20 cellular contexts compared by ENCODE assay signal in genomic region chr2:8355046-8355445, GRCh38.
"Had no signal": no experiment of that assay in that cellular context is flagged by ENCODE, and none has a peak within 500 bp of the region (broad histone marks: within the 10 kb centered on the region; RNA-seq: fewer than 3 reads in every experiment).

No MANE protein-coding gene starts in this region.

- H3K4me3 Mint-ChIP-seq: activated CD8-positive, alpha-beta T cell treated with anti-CD3 and anti-CD28 coated beads for 36 hours; activated naive CD8-positive, alpha-beta T cell had no signal

- H3K27ac Mint-ChIP-seq: activated CD8-positive, alpha-beta T cell treated with anti-CD3 and anti-CD28 coated beads for 36 hours; activated naive CD8-positive, alpha-beta T cell had no signal

- H3K9me3 Mint-ChIP-seq: activated CD8-positive, alpha-beta T cell treated with anti-CD3 and anti-CD28 coated beads for 36 hours had no signal

- ATAC-seq: activated CD8-positive, alpha-beta T cell treated with anti-CD3 and anti-CD28 coated beads for 36 hours; Right ventricle myocardium inferior had no signal

- DNase-seq: activated CD4-positive, alpha-beta T cell treated with anti-CD3 and anti-CD28 coated beads for 4 hours; activated CD8-positive, alpha-beta memory T cell treated with anti-CD3 and anti-CD28 coated beads, Interleukin-2, amount 50 U/mL, for 48 hours; activated CD8-positive, alpha-beta T cell treated with anti-CD3 and anti-CD28 coated beads for 36 hours; activated effector memory CD4-positive, alpha-beta T cell treated with Interleukin-2 at 50 U/mL for 16 hours; activated naive CD4-positive, alpha-beta T cell; activated T-cell treated with anti-CD3 and anti-CD28 coated beads, Interleukin-2, amount 50 U/mL, for 1 hour; cerebellar nuclear complex; KG1; NCI-H1048; NCI-H146; NCI-H187 treated with DMSO at 0.1 percent for 48 hours; NCI-H2081 treated with DMSO at 0.1 percent for 48 hours; NCI-H345; NCI-H510A treated with DMSO at 0.1 percent for 48 hours; NCI-H748 treated with DMSO at 0.1 percent for 48 hours; RPMI8226; T-helper 1 cell had no signal

- H3K4me3 ChIP-seq: SK-N-MC had no signal

- H3K27me3 Mint-ChIP-seq: activated CD8-positive, alpha-beta T cell treated with anti-CD3 and anti-CD28 coated beads for 36 hours; activated naive CD8-positive, alpha-beta T cell had no signal
